Comparison of ENCODE assay signal across 31 cellular contexts in genomic region chr1:214272964-214273533, GRCh38.
"Had no signal": no experiment of that assay in that cellular context is flagged by ENCODE, and none has a peak within 500 bp of the region (broad histone marks: within the 10 kb centered on the region; RNA-seq: fewer than 3 reads in every experiment).

No MANE protein-coding gene starts in this region.

- H3K4me1 Mint-ChIP-seq: activated CD4-positive, alpha-beta T cell treated with anti-CD3 and anti-CD28 coated beads, Interleukin-2, amount 10 ng/mL, durations not matched to agents 7 days and 5 days had no signal

- H3K4me1 ChIP-seq: adrenal gland, body of pancreas, breast epithelium, SJCRH30 had no signal

- H3K4me3 ChIP-seq: adrenal gland, body of pancreas, breast epithelium, PC-9, SJCRH30, SK-N-MC had no signal

- ATAC-seq: body of pancreas had no signal

- H3K4me2 ChIP-seq: PC-9 had no signal

- H3K36me3 ChIP-seq: adrenal gland, breast epithelium, SJCRH30, WERI-Rb-1 had no signal

- H3K36me3 Mint-ChIP-seq: activated naive CD8-positive, alpha-beta T cell treated with anti-CD3 and anti-CD28 coated beads, Interleukin-2, amount 10 ng/mL, durations not matched to agents 7 days and 5 days had no signal

- DNase-seq: activated CD4-positive, alpha-beta T cell treated with anti-CD3 and anti-CD28 coated beads for 1 hour; activated CD4-positive, alpha-beta T cell treated with anti-CD3 and anti-CD28 coated beads, Interleukin-2, amount 10 ng/mL, durations not matched to agents 7 days and 5 days; activated CD4-positive, alpha-beta T cell treated with anti-CD3 and anti-CD28 coated beads, Interleukin-2, amount 50 U/mL, for 48 hours; activated CD4-positive, CD25-positive, alpha-beta regulatory T cell; activated CD8-positive, alpha-beta memory T cell treated with anti-CD3 and anti-CD28 coated beads for 24 hours; activated effector memory CD4-positive, alpha-beta T cell treated with anti-CD3 and anti-CD28 coated beads, Interleukin-2, amount 50 U/mL, for 16 hours; activated naive CD4-positive, alpha-beta T cell; activated naive CD4-positive, alpha-beta T cell treated with anti-CD3 and anti-CD28 coated beads, Interleukin-2, amount 50 U/mL, for 16 hours; activated naive CD8-positive, alpha-beta T cell treated with anti-CD3 and anti-CD28 coated beads, Interleukin-2, amount 10 ng/mL, durations not matched to agents 7 days and 5 days; activated T-cell treated with anti-CD3 and anti-CD28 coated beads, Interleukin-2, amount 50 U/mL, for 24 hours; adrenal gland; body of pancreas; Kasumi-1; KG1; MM.1S; MV-4-11; NCI-H1092; NCI-H1436 treated with DMSO at 0.1 percent for 48 hours; NCI-H1694 treated with DMSO at 0.1 percent for 48 hours; NCI-H2029; NCI-H2171; NCI-H510A; NCI-H526; NCI-H748 treated with DMSO at 0.1 percent for 48 hours; PC-9; Right ventricle myocardium superior; SJCRH30; T1000; WERI-Rb-1 had no signal

- H3K27ac Mint-ChIP-seq: activated CD4-positive, alpha-beta T cell treated with anti-CD3 and anti-CD28 coated beads, Interleukin-2, amount 10 ng/mL, durations not matched to agents 7 days and 5 days; activated naive CD8-positive, alpha-beta T cell treated with anti-CD3 and anti-CD28 coated beads, Interleukin-2, amount 10 ng/mL, durations not matched to agents 7 days and 5 days; activated T-cell treated with anti-CD3 and anti-CD28 coated beads, Interleukin-2, amount 50 U/mL, for 24 hours had no signal

- H3K27me3 ChIP-seq: breast epithelium, SJCRH30 had no signal

- H2AFZ ChIP-seq: PC-9 had no signal

- H3K9me3 Mint-ChIP-seq: activated CD4-positive, alpha-beta T cell treated with anti-CD3 and anti-CD28 coated beads, Interleukin-2, amount 10 ng/mL, durations not matched to agents 7 days and 5 days; activated naive CD8-positive, alpha-beta T cell treated with anti-CD3 and anti-CD28 coated beads, Interleukin-2, amount 10 ng/mL, durations not matched to agents 7 days and 5 days; activated T-cell treated with anti-CD3 and anti-CD28 coated beads, Interleukin-2, amount 50 U/mL, for 24 hours had no signal

- H3K9me3 ChIP-seq: adrenal gland, body of pancreas, breast epithelium, SJCRH30 had no signal

- H3K27ac ChIP-seq: adrenal gland, body of pancreas, breast epithelium, PC-9, SJCRH30, WERI-Rb-1 had no signal

- H3K4me3 Mint-ChIP-seq: activated CD4-positive, alpha-beta T cell treated with anti-CD3 and anti-CD28 coated beads, Interleukin-2, amount 10 ng/mL, durations not matched to agents 7 days and 5 days; activated naive CD8-positive, alpha-beta T cell treated with anti-CD3 and anti-CD28 coated beads, Interleukin-2, amount 10 ng/mL, durations not matched to agents 7 days and 5 days; activated T-cell treated with anti-CD3 and anti-CD28 coated beads, Interleukin-2, amount 50 U/mL, for 24 hours had no signal
